ENCODE assay signal across 18 cellular contexts in genomic region chr4:153081693-153082092, GRCh38.
DNase-seq lines count a peak whose midpoint lies in the region; ATAC-seq and TF ChIP-seq lines count a peak whose summit lies in the region.
"Had no signal": no experiment of that assay in that cellular context is flagged by ENCODE, and none has a peak within 500 bp of the region (broad histone marks: within the 10 kb centered on the region; RNA-seq: fewer than 3 reads in every experiment).

No MANE protein-coding gene starts in this region.

- no peaks in the 10 kb centered on the region for H3K79me2 ChIP-seq in OCI-LY3 (ENCODE audit: low read length)

- H3K4me3 Mint-ChIP-seq in natural killer cell treated with Interleukin-12 subunit alpha and Interleukin-12 subunit beta and Interleukin-15 and Interleukin-18, amount 100 ng/mL, for 72 hours = no peak overlapping the region
- H3K4me3 Mint-ChIP-seq in natural killer cell = no peak overlapping the region
- no peak overlapping the region for H3K4me3 Mint-ChIP-seq in stimulated activated effector memory CD8-positive, alpha-beta T cell treated with anti-CD3 and anti-CD28 coated beads, Interleukin-12 subunit alpha, Interleukin-12 subunit beta, amount 100 ng/mL, for 72 hours

- DNase-seq in natural killer cell treated with Interleukin-12 subunit alpha and Interleukin-12 subunit beta and Interleukin-15 and Interleukin-18, amount 100 ng/mL, for 72 hours (ENCODE audit: low spot score) = no peak
- no peak for DNase-seq in natural killer cell
- DNase-seq in left kidney (ENCODE audit: low read depth, low spot score) = peak; percentile 20
- no peak for DNase-seq in stimulated activated effector memory CD8-positive, alpha-beta T cell treated with anti-CD3 and anti-CD28 coated beads, Interleukin-12 subunit alpha, Interleukin-12 subunit beta, amount 100 ng/mL, for 72 hours (ENCODE audit: low spot score in 2 of 2)
- no peak for DNase-seq in sigmoid colon
- no peak for DNase-seq in NCI-H510A treated with DMSO at 0.1 percent for 48 hours (lab: John Stamatoyannopoulos, UW)
- DNase-seq: ACHN; CD8-positive, alpha-beta memory T cell; GOT3; NCI-H187 treated with DMSO at 0.1 percent for 48 hours; NCI-H2171; NCI-H446; NCI-H748 treated with DMSO at 0.1 percent for 48 hours; PC-3 had no signal

- H3K4me2 ChIP-seq in OCI-LY3 (ENCODE audit: low read length) = 0 out of 2 replicates have a peak overlapping the region, but pooled peaks have one; percentile 35

- TF ChIP-seq POLR2A in sigmoid colon (IDR thresholded peaks at IDR 0.05) = no peak

- no peak for TF ChIP-seq EP300 in sigmoid colon (IDR thresholded peaks at IDR 0.05)

- no peaks in the 10 kb centered on the region for H3K9me3 Mint-ChIP-seq in natural killer cell treated with Interleukin-12 subunit alpha and Interleukin-12 subunit beta and Interleukin-15 and Interleukin-18, amount 100 ng/mL, for 72 hours
- no peaks in the 10 kb centered on the region for H3K9me3 Mint-ChIP-seq in natural killer cell
- no peaks in the 10 kb centered on the region for H3K9me3 Mint-ChIP-seq in stimulated activated effector memory CD8-positive, alpha-beta T cell treated with anti-CD3 and anti-CD28 coated beads, Interleukin-12 subunit alpha, Interleukin-12 subunit beta, amount 100 ng/mL, for 72 hours
- H3K9me3 Mint-ChIP-seq: CD8-positive, alpha-beta memory T cell had no signal

- H3K4me1 ChIP-seq in OCI-LY3 (ENCODE audit: low read length) = peaks cover 35% of the 10 kb centered on the region
- peaks cover 0 to 10% (median 3%) of the 10 kb centered on the region in 4 donors for H3K4me1 ChIP-seq in sigmoid colon

- ATAC-seq in natural killer cell treated with Interleukin-12 subunit alpha and Interleukin-12 subunit beta and Interleukin-15 and Interleukin-18, amount 100 ng/mL, for 72 hours = no peak
- no peak for ATAC-seq in natural killer cell
- no peak for ATAC-seq in stimulated activated effector memory CD8-positive, alpha-beta T cell treated with anti-CD3 and anti-CD28 coated beads, Interleukin-12 subunit alpha, Interleukin-12 subunit beta, amount 100 ng/mL, for 72 hours
- ATAC-seq in HG02678 (IDR thresholded peaks at IDR 0.05; ENCODE audit: unreplicated experiment) = no peak
- ATAC-seq: K562, PC-3 had no signal

- H3K27me3 Mint-ChIP-seq in natural killer cell treated with Interleukin-12 subunit alpha and Interleukin-12 subunit beta and Interleukin-15 and Interleukin-18, amount 100 ng/mL, for 72 hours = peaks cover 10 to 12% of the 10 kb centered on the region in 2 donors
- H3K27me3 Mint-ChIP-seq in natural killer cell (ENCODE audit: low read depth in 2 of 2) = peaks cover 8 to 9% of the 10 kb centered on the region in 2 donors

- H3K4me1 Mint-ChIP-seq in natural killer cell treated with Interleukin-12 subunit alpha and Interleukin-12 subunit beta and Interleukin-15 and Interleukin-18, amount 100 ng/mL, for 72 hours (ENCODE audit: low read depth in 2 of 2) = peaks cover 29 to 35% of the 10 kb centered on the region in 2 donors
- peaks cover 32 to 34% of the 10 kb centered on the region in 2 donors for H3K4me1 Mint-ChIP-seq in natural killer cell
- H3K4me1 Mint-ChIP-seq in stimulated activated effector memory CD8-positive, alpha-beta T cell treated with anti-CD3 and anti-CD28 coated beads, Interleukin-12 subunit alpha, Interleukin-12 subunit beta, amount 100 ng/mL, for 72 hours = peaks cover 28% of the 10 kb centered on the region

- H4K20me1 ChIP-seq in OCI-LY3 (ENCODE audit: insufficient read depth, low read length) = no peaks in the 10 kb centered on the region

- H3K27ac ChIP-seq in OCI-LY3 (ENCODE audit: low read length) (no peak overlapping the region), sigmoid colon (no peak overlapping the region)
- H3K27ac ChIP-seq: RWPE1 had no signal

- 82 to 85% methylated on average over 4 of the region's 4 CpGs for WGBS in sigmoid colon, 2 donors

- peak overlapping the region; percentile 19 to 77 for H3K27ac Mint-ChIP-seq in natural killer cell treated with Interleukin-12 subunit alpha and Interleukin-12 subunit beta and Interleukin-15 and Interleukin-18, amount 100 ng/mL, for 72 hours
- H3K27ac Mint-ChIP-seq in natural killer cell = no peak overlapping the region
- H3K27ac Mint-ChIP-seq in stimulated activated effector memory CD8-positive, alpha-beta T cell treated with anti-CD3 and anti-CD28 coated beads, Interleukin-12 subunit alpha, Interleukin-12 subunit beta, amount 100 ng/mL, for 72 hours = peak overlapping the region; percentile 20

- H3K27me3 ChIP-seq in OCI-LY3 (ENCODE audit: low read depth, low read length) = peaks cover 69% of the 10 kb centered on the region
- no peaks in the 10 kb centered on the region for H3K27me3 ChIP-seq in sigmoid colon

- H3K9me3 ChIP-seq in OCI-LY3 (ENCODE audit: insufficient read depth, low read length) = no peaks in the 10 kb centered on the region
- H3K9me3 ChIP-seq in sigmoid colon = no peaks in the 10 kb centered on the region

- no peak overlapping the region for H3K9ac ChIP-seq in OCI-LY3 (ENCODE audit: low read length)

- H2AFZ ChIP-seq in OCI-LY3 (ENCODE audit: low read depth, low read length) = no peak overlapping the region

- H3K4me3 ChIP-seq in OCI-LY3 (ENCODE audit: low read length) (no peak overlapping the region), sigmoid colon (no peak overlapping the region)
- H3K4me3 ChIP-seq: K562 had no signal

- no peaks in the 10 kb centered on the region for H3K36me3 Mint-ChIP-seq in natural killer cell treated with Interleukin-12 subunit alpha and Interleukin-12 subunit beta and Interleukin-15 and Interleukin-18, amount 100 ng/mL, for 72 hours
- no peaks in the 10 kb centered on the region for H3K36me3 Mint-ChIP-seq in natural killer cell
- H3K36me3 Mint-ChIP-seq in stimulated activated effector memory CD8-positive, alpha-beta T cell treated with anti-CD3 and anti-CD28 coated beads, Interleukin-12 subunit alpha, Interleukin-12 subunit beta, amount 100 ng/mL, for 72 hours = no peaks in the 10 kb centered on the region
- H3K36me3 Mint-ChIP-seq: CD8-positive, alpha-beta memory T cell had no signal

- intact Hi-C loops in natural killer cell (cut with micrococcal nuclease) (no loop called here), sigmoid colon (cut with DNase I) (no loop called here)

- TF ChIP-seq CTCF in natural killer cell (IDR thresholded peaks at IDR 0.05) (no peak), OCI-LY3 (IDR thresholded peaks at IDR 0.05; ENCODE audit: low read depth, low read length) (no peak), sigmoid colon (IDR thresholded peaks at IDR 0.05) (no peak)

- H3K36me3 ChIP-seq in OCI-LY3 (replicated peaks; ENCODE audit: low read depth, low read length) (no peaks in the 10 kb centered on the region), sigmoid colon (no peaks in the 10 kb centered on the region)

Comparison
In these comparisons a context has a peak if more than half of its experiments do, and no peak if none do; other contexts are left out.
1. H3K27ac Mint-ChIP-seq: peak in natural killer cell treated with Interleukin-12 subunit alpha and Interleukin-12 subunit beta and Interleukin-15 and Interleukin-18, amount 100 ng/mL, for 72 hours (2 of 2) and stimulated activated effector memory CD8-positive, alpha-beta T cell treated with anti-CD3 and anti-CD28 coated beads, Interleukin-12 subunit alpha, Interleukin-12 subunit beta, amount 100 ng/mL, for 72 hours (single experiment); none in natural killer cell (0 of 2).